1 cellular context compared by ENCODE assay signal in the genomic region with DNA sequence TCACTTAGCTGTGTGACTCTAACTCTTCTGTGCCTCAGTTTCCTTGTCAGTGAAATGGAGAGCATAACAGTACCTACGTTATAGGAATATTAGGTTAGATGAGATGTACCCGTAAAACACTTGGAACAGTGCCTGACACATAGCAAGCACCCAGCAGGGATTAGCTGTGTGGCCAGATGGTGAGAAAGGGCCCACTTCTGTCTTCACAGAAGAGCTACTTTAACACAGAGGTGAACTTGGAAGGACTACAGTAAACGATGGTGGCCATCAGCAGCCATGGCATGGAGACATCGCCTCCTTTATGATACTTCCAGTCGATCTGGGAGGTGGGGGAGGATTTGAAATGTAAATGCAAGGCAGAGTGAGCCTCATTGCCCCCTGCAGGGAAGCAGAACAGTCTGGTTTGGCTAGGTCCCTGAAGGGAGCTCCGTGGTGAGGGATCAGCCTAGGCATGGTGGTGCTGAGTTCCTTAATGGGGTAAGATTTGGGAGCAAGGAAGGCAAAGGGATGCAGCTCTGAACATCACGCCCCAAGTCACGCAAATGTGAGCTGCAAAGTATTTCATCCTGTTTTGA.
TF ChIP-seq lines count a peak whose summit lies in the region.

No MANE protein-coding gene starts in this region.

TF ChIP-seq in SK-N-SH treated with all-trans-retinoic acid at 6 μM for 48 hours, 23 proteins besides CTCF, POLR2A, EP300 and RAD21 (continued from another document):
- TF ChIP-seq, protein P1, sequence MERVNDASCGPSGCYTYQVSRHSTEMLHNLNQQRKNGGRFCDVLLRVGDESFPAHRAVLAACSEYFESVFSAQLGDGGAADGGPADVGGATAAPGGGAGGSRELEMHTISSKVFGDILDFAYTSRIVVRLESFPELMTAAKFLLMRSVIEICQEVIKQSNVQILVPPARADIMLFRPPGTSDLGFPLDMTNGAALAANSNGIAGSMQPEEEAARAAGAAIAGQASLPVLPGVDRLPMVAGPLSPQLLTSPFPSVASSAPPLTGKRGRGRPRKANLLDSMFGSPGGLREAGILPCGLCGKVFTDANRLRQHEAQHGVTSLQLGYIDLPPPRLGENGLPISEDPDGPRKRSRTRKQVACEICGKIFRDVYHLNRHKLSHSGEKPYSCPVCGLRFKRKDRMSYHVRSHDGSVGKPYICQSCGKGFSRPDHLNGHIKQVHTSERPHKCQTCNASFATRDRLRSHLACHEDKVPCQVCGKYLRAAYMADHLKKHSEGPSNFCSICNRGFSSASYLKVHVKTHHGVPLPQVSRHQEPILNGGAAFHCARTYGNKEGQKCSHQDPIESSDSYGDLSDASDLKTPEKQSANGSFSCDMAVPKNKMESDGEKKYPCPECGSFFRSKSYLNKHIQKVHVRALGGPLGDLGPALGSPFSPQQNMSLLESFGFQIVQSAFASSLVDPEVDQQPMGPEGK (CRISPR knock-in tag; IDR thresholded peaks at IDR 0.05; ENCODE audit: borderline replicate concordance): no peak
- TF ChIP-seq ZC3H10 (CRISPR knock-in tag; IDR thresholded peaks at IDR 0.05): no peak
- TF ChIP-seq TCF4 (CRISPR knock-in tag; IDR thresholded peaks at IDR 0.05; ENCODE audit: borderline replicate concordance): no peak
- TF ChIP-seq, protein P2, sequence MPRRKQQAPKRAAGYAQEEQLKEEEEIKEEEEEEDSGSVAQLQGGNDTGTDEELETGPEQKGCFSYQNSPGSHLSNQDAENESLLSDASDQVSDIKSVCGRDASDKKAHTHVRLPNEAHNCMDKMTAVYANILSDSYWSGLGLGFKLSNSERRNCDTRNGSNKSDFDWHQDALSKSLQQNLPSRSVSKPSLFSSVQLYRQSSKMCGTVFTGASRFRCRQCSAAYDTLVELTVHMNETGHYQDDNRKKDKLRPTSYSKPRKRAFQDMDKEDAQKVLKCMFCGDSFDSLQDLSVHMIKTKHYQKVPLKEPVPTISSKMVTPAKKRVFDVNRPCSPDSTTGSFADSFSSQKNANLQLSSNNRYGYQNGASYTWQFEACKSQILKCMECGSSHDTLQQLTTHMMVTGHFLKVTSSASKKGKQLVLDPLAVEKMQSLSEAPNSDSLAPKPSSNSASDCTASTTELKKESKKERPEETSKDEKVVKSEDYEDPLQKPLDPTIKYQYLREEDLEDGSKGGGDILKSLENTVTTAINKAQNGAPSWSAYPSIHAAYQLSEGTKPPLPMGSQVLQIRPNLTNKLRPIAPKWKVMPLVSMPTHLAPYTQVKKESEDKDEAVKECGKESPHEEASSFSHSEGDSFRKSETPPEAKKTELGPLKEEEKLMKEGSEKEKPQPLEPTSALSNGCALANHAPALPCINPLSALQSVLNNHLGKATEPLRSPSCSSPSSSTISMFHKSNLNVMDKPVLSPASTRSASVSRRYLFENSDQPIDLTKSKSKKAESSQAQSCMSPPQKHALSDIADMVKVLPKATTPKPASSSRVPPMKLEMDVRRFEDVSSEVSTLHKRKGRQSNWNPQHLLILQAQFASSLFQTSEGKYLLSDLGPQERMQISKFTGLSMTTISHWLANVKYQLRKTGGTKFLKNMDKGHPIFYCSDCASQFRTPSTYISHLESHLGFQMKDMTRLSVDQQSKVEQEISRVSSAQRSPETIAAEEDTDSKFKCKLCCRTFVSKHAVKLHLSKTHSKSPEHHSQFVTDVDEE (CRISPR knock-in tag; IDR thresholded peaks at IDR 0.05): no peak
- TF ChIP-seq POU6F1 (CRISPR knock-in tag; IDR thresholded peaks at IDR 0.05; ENCODE audit: borderline replicate concordance, low read depth): no peak
- TF ChIP-seq PPARA (CRISPR knock-in tag; IDR thresholded peaks at IDR 0.05; ENCODE audit: borderline replicate concordance): no peak
- TF ChIP-seq OSR1 (CRISPR knock-in tag; IDR thresholded peaks at IDR 0.05): no peak
- TF ChIP-seq GLIS3 (CRISPR knock-in tag; IDR thresholded peaks at IDR 0.05): no peak
